In the genomic region with DNA sequence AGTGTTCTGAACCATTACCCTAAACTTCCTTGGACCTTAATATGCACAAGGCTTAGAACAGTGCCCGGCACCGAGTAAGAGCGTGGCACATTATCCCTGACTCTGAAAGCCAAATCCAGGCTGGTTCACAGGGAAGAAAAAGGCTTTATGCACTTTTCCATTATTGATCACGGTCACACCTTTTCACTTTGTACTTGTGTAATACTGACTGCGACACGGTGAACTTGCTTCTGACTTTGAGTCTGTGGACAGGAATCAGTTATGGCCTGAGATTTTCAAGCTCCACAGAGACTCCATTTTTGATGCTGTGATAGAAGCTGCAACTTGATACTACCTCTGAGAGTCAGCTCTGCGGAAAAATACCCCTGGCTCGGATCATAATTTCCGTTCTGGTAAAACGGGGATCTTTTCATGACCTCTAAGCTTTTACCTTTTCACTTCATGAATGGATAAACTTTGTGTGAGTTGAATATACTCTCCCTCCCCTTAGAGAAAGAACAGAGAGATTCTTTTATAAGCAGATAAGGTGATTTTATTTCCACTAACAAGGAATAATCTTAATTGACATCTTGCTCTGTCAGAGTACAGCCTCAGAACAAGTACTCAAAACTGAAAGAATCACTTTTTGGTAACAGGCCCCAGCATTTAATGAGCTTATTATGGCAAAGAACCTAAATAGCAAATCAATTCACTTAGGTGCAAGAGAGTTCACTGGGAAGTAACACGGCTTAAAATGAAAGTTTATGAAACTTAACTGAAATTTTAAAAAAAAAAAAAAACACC, we compare ENCODE assay signal across 19 cellular contexts.
DNase-seq lines count a peak whose midpoint lies in the region; ATAC-seq and TF ChIP-seq lines count a peak whose summit lies in the region.
"Had no signal": no experiment of that assay in that cellular context is flagged by ENCODE, and none has a peak within 500 bp of the region (broad histone marks: within the 10 kb centered on the region; RNA-seq: fewer than 3 reads in every experiment).

No MANE protein-coding gene starts in this region.

- H3K4me3 Mint-ChIP-seq in activated CD8-positive, alpha-beta T cell treated with anti-CD3 and anti-CD28 coated beads for 36 hours, result no peak overlapping the region
- H3K4me3 Mint-ChIP-seq in activated CD8-positive, alpha-beta T cell treated with anti-CD3 and anti-CD28 coated beads, Interleukin-2, amount 10 ng/mL, durations not matched to agents 7 days and 5 days, result no peak overlapping the region
- H3K4me3 Mint-ChIP-seq in activated T-helper 17 cell treated with anti-CD3 and anti-CD28 coated beads, Interleukin-2, amount 50 U/mL, for 72 hours, result peak overlapping the region; percentile 80
- H3K4me3 Mint-ChIP-seq in naive thymus-derived CD4-positive, alpha-beta T cell, result peak overlapping the region in 8 of 10 donors; percentile 15 to 63 (median 56)
- H3K4me3 Mint-ChIP-seq: naive B cell; stimulated activated memory B cell treated with anti-CD40 and anti-IgM and Interleukin-4, amounts not matched to agents 10 μg/mL and 1 μg/mL and 100 μg/mL, for 72 hours had no signal

- DNase-seq in activated CD8-positive, alpha-beta T cell treated with anti-CD3 and anti-CD28 coated beads for 36 hours, result peak; percentile 43
- no peak for DNase-seq in activated CD8-positive, alpha-beta T cell treated with anti-CD3 and anti-CD28 coated beads, Interleukin-2, amount 10 ng/mL, durations not matched to agents 7 days and 5 days
- DNase-seq in HEK293T (ENCODE audit: extremely low spot score), result peak; percentile 20
- peak in 1 of 9 donors; percentile 25 for DNase-seq in naive thymus-derived CD4-positive, alpha-beta T cell
- no peak for DNase-seq in DMS53 treated with DMSO at 0.1 percent for 48 hours (lab: John Stamatoyannopoulos, UW; ENCODE audit: unreplicated experiment)
- DNase-seq: body of pancreas; COR-L47; GF-D8; hypothalamus; left colon; naive B cell; NCI-H1694; NK-92 treated with Interleukin-12 subunit alpha and Interleukin-12 subunit beta, amount 100 ng/mL, for 24 hours; right cardiac atrium; SHP77 treated with DMSO at 0.1 percent for 48 hours had no signal

- peaks cover 6 to 53% of the 10 kb centered on the region in 2 donors for H3K4me1 ChIP-seq in naive thymus-derived CD4-positive, alpha-beta T cell (ENCODE audit: control insufficient read depth in 2 of 2, insufficient read depth in 2 of 2, low read length in 2 of 2)

- H3K4me3 ChIP-seq in naive thymus-derived CD4-positive, alpha-beta T cell (ENCODE audit: low read length), result no peak overlapping the region
- H3K4me3 ChIP-seq: body of pancreas had no signal

- no peaks in the 10 kb centered on the region for H3K9me3 Mint-ChIP-seq in activated CD8-positive, alpha-beta T cell treated with anti-CD3 and anti-CD28 coated beads for 36 hours
- no peaks in the 10 kb centered on the region for H3K9me3 Mint-ChIP-seq in activated CD8-positive, alpha-beta T cell treated with anti-CD3 and anti-CD28 coated beads, Interleukin-2, amount 10 ng/mL, durations not matched to agents 7 days and 5 days (ENCODE audit: insufficient read depth)
- peaks cover 5% of the 10 kb centered on the region for H3K9me3 Mint-ChIP-seq in activated T-helper 17 cell treated with anti-CD3 and anti-CD28 coated beads, Interleukin-2, amount 50 U/mL, for 72 hours
- H3K9me3 Mint-ChIP-seq in naive thymus-derived CD4-positive, alpha-beta T cell, result peaks cover 0 to 4% (median 0%) of the 10 kb centered on the region in 11 donors
- H3K9me3 Mint-ChIP-seq: naive B cell had no signal

- H3K36me3 Mint-ChIP-seq in activated CD8-positive, alpha-beta T cell treated with anti-CD3 and anti-CD28 coated beads for 36 hours (ENCODE audit: low read depth), result peaks cover 14% of the 10 kb centered on the region
- H3K36me3 Mint-ChIP-seq in activated CD8-positive, alpha-beta T cell treated with anti-CD3 and anti-CD28 coated beads, Interleukin-2, amount 10 ng/mL, durations not matched to agents 7 days and 5 days (ENCODE audit: low read depth), result peaks cover 3% of the 10 kb centered on the region
- H3K36me3 Mint-ChIP-seq in activated T-helper 17 cell treated with anti-CD3 and anti-CD28 coated beads, Interleukin-2, amount 50 U/mL, for 72 hours (ENCODE audit: low read depth), result peaks cover 10% of the 10 kb centered on the region
- peaks cover 0 to 14% (median 0%) of the 10 kb centered on the region in 5 donors for H3K36me3 Mint-ChIP-seq in naive thymus-derived CD4-positive, alpha-beta T cell
- H3K36me3 Mint-ChIP-seq: naive B cell had no signal

- intact Hi-C loops in activated CD8-positive, alpha-beta T cell treated with anti-CD3 and anti-CD28 coated beads for 36 hours (cut with micrococcal nuclease), result loop anchor here (5.0 to 10.0 kb wide), 2 partner anchors 52 to 125 kb away; no protein-coding TSS in a partner anchor
- intact Hi-C loops in naive thymus-derived CD4-positive, alpha-beta T cell (cut with micrococcal nuclease), result loop anchor here (5.0 to 10.0 kb wide), 2 partner anchors 142 to 995 kb away; a partner anchor contains a TSS

- H3K27me3 Mint-ChIP-seq in activated CD8-positive, alpha-beta T cell treated with anti-CD3 and anti-CD28 coated beads for 36 hours, result no peaks in the 10 kb centered on the region
- H3K27me3 Mint-ChIP-seq in activated CD8-positive, alpha-beta T cell treated with anti-CD3 and anti-CD28 coated beads, Interleukin-2, amount 10 ng/mL, durations not matched to agents 7 days and 5 days (ENCODE audit: low read depth), result no peaks in the 10 kb centered on the region
- H3K27me3 Mint-ChIP-seq in activated T-helper 17 cell treated with anti-CD3 and anti-CD28 coated beads, Interleukin-2, amount 50 U/mL, for 72 hours, result no peaks in the 10 kb centered on the region
- no peaks in the 10 kb centered on the region for H3K27me3 Mint-ChIP-seq in naive thymus-derived CD4-positive, alpha-beta T cell
- H3K27me3 Mint-ChIP-seq: naive B cell; stimulated activated memory B cell treated with anti-CD40 and anti-IgM and Interleukin-4, amounts not matched to agents 10 μg/mL and 1 μg/mL and 100 μg/mL, for 72 hours had no signal

- peaks cover 77% of the 10 kb centered on the region for H3K4me1 Mint-ChIP-seq in activated CD8-positive, alpha-beta T cell treated with anti-CD3 and anti-CD28 coated beads for 36 hours (ENCODE audit: low read depth)
- peaks cover 45% of the 10 kb centered on the region for H3K4me1 Mint-ChIP-seq in activated CD8-positive, alpha-beta T cell treated with anti-CD3 and anti-CD28 coated beads, Interleukin-2, amount 10 ng/mL, durations not matched to agents 7 days and 5 days (ENCODE audit: low read depth)
- peaks cover 56% of the 10 kb centered on the region for H3K4me1 Mint-ChIP-seq in activated T-helper 17 cell treated with anti-CD3 and anti-CD28 coated beads, Interleukin-2, amount 50 U/mL, for 72 hours
- peaks cover 54 to 94% (median 88%) of the 10 kb centered on the region in 7 donors for H3K4me1 Mint-ChIP-seq in naive thymus-derived CD4-positive, alpha-beta T cell

- no peaks in the 10 kb centered on the region for H3K9me3 ChIP-seq in naive thymus-derived CD4-positive, alpha-beta T cell (ENCODE audit: control insufficient read depth in 2 of 3, low read length in 3 of 3)
- H3K9me3 ChIP-seq: body of pancreas had no signal

- POLR2A ChIA-PET in activated CD8-positive, alpha-beta T cell treated with anti-CD3 and anti-CD28 coated beads for 36 hours (lab: Charles Lee), result interaction anchor here (0.8 kb wide), 1 partner anchor 20 kb away, joined by 3 read pairs; no protein-coding TSS in a partner anchor
- POLR2A ChIA-PET in activated CD8-positive, alpha-beta T cell treated with anti-CD3 and anti-CD28 coated beads, Interleukin-2, amount 10 ng/mL, durations not matched to agents 7 days and 5 days (lab: Charles Lee), result no interaction called here
- POLR2A ChIA-PET in HEK293T (lab: Yijun Ruan, JAX), result no interaction called here
- POLR2A ChIA-PET in naive thymus-derived CD4-positive, alpha-beta T cell (lab: Charles Lee), result interaction anchor here (0.6 to 1.3 kb wide), 3 partner anchors 88 to 138 kb away, joined by 4 to 6 read pairs (median 4); no protein-coding TSS in a partner anchor

- peak; percentile 21 for ATAC-seq in activated CD8-positive, alpha-beta T cell treated with anti-CD3 and anti-CD28 coated beads for 36 hours
- no peak for ATAC-seq in activated CD8-positive, alpha-beta T cell treated with anti-CD3 and anti-CD28 coated beads, Interleukin-2, amount 10 ng/mL, durations not matched to agents 7 days and 5 days
- peak; percentile 65 for ATAC-seq in activated T-helper 17 cell treated with anti-CD3 and anti-CD28 coated beads, Interleukin-2, amount 50 U/mL, for 72 hours (replicated peaks)
- no peak for ATAC-seq in naive thymus-derived CD4-positive, alpha-beta T cell
- no peak for ATAC-seq in GM18519 (IDR thresholded peaks at IDR 0.05; ENCODE audit: low FRiP score, unreplicated experiment)
- ATAC-seq in GM18520 (IDR thresholded peaks at IDR 0.05; ENCODE audit: unreplicated experiment), result no peak
- ATAC-seq: body of pancreas; left colon; right cardiac atrium; stimulated activated memory B cell treated with anti-CD40 and anti-IgM and Interleukin-4, amounts not matched to agents 10 μg/mL and 1 μg/mL and 100 μg/mL, for 72 hours had no signal

- CTCF ChIA-PET in activated CD8-positive, alpha-beta T cell treated with anti-CD3 and anti-CD28 coated beads for 36 hours (lab: Charles Lee), result interaction anchor here (0.8 to 1.0 kb wide), 2 partner anchors 71 to 89 kb away, joined by 3 read pairs; a partner anchor contains a TSS
- CTCF ChIA-PET in activated CD8-positive, alpha-beta T cell treated with anti-CD3 and anti-CD28 coated beads, Interleukin-2, amount 10 ng/mL, durations not matched to agents 7 days and 5 days (lab: Charles Lee), result interaction anchor here (1.0 to 1.2 kb wide), 2 partner anchors 9 to 88 kb away, joined by 3 read pairs; no protein-coding TSS in a partner anchor
- CTCF ChIA-PET in HEK293T (lab: Yijun Ruan, JAX), result no interaction called here
- CTCF ChIA-PET in naive thymus-derived CD4-positive, alpha-beta T cell (lab: Charles Lee), result no interaction called here

- TF ChIP-seq CTCF in activated CD8-positive, alpha-beta T cell treated with anti-CD3 and anti-CD28 coated beads for 36 hours (IDR thresholded peaks at IDR 0.05), result no peak

- H3K36me3 ChIP-seq in naive thymus-derived CD4-positive, alpha-beta T cell (ENCODE audit: control insufficient read depth in 2 of 3, insufficient read depth in 3 of 3, low read length in 3 of 3), result no peaks in the 10 kb centered on the region

- H3K27ac ChIP-seq in naive thymus-derived CD4-positive, alpha-beta T cell (ENCODE audit: low read depth, low read length), result no peak overlapping the region
- H3K27ac ChIP-seq: body of pancreas had no signal

- H3K27me3 ChIP-seq in naive thymus-derived CD4-positive, alpha-beta T cell (ENCODE audit: control insufficient read depth in 2 of 2, insufficient read depth in 2 of 2, low read length in 2 of 2), result no peaks in the 10 kb centered on the region
- H3K27me3 ChIP-seq: body of pancreas had no signal

- H3K27ac Mint-ChIP-seq in activated CD8-positive, alpha-beta T cell treated with anti-CD3 and anti-CD28 coated beads for 36 hours, result peak overlapping the region; percentile 76
- no peak overlapping the region for H3K27ac Mint-ChIP-seq in activated CD8-positive, alpha-beta T cell treated with anti-CD3 and anti-CD28 coated beads, Interleukin-2, amount 10 ng/mL, durations not matched to agents 7 days and 5 days
- H3K27ac Mint-ChIP-seq in activated T-helper 17 cell treated with anti-CD3 and anti-CD28 coated beads, Interleukin-2, amount 50 U/mL, for 72 hours, result peak overlapping the region; percentile 92
- peak overlapping the region in 8 of 9 donors; percentile 25 to 76 (median 66) for H3K27ac Mint-ChIP-seq in naive thymus-derived CD4-positive, alpha-beta T cell
- H3K27ac Mint-ChIP-seq: stimulated activated memory B cell treated with anti-CD40 and anti-IgM and Interleukin-4, amounts not matched to agents 10 μg/mL and 1 μg/mL and 100 μg/mL, for 72 hours had no signal

Comparison
In these comparisons a context has a peak if more than half of its experiments do, and no peak if none do; other contexts are left out.
1. ATAC-seq: peak in activated CD8-positive, alpha-beta T cell treated with anti-CD3 and anti-CD28 coated beads for 36 hours (single experiment) and activated T-helper 17 cell treated with anti-CD3 and anti-CD28 coated beads, Interleukin-2, amount 50 U/mL, for 72 hours (single experiment); none in activated CD8-positive, alpha-beta T cell treated with anti-CD3 and anti-CD28 coated beads, Interleukin-2, amount 10 ng/mL, durations not matched to agents 7 days and 5 days (single experiment), naive thymus-derived CD4-positive, alpha-beta T cell (single experiment), GM18519 (single experiment) and GM18520 (single experiment).
2. DNase-seq: peak in activated CD8-positive, alpha-beta T cell treated with anti-CD3 and anti-CD28 coated beads for 36 hours (single experiment) and HEK293T (single experiment); none in activated CD8-positive, alpha-beta T cell treated with anti-CD3 and anti-CD28 coated beads, Interleukin-2, amount 10 ng/mL, durations not matched to agents 7 days and 5 days (single experiment) and DMS53 treated with DMSO at 0.1 percent for 48 hours (single experiment).
3. POLR2A ChIA-PET loops: an anchor here in activated CD8-positive, alpha-beta T cell treated with anti-CD3 and anti-CD28 coated beads for 36 hours (0.8 kb wide) and naive thymus-derived CD4-positive, alpha-beta T cell (0.6 to 1.3 kb wide); none called in activated CD8-positive, alpha-beta T cell treated with anti-CD3 and anti-CD28 coated beads, Interleukin-2, amount 10 ng/mL, durations not matched to agents 7 days and 5 days and HEK293T.
4. H3K4me3 Mint-ChIP-seq: peak in activated T-helper 17 cell treated with anti-CD3 and anti-CD28 coated beads, Interleukin-2, amount 50 U/mL, for 72 hours (single experiment) and naive thymus-derived CD4-positive, alpha-beta T cell (8 of 10); none in activated CD8-positive, alpha-beta T cell treated with anti-CD3 and anti-CD28 coated beads for 36 hours (single experiment) and activated CD8-positive, alpha-beta T cell treated with anti-CD3 and anti-CD28 coated beads, Interleukin-2, amount 10 ng/mL, durations not matched to agents 7 days and 5 days (single experiment).
5. CTCF ChIA-PET loops: an anchor here in activated CD8-positive, alpha-beta T cell treated with anti-CD3 and anti-CD28 coated beads for 36 hours (0.8 to 1.0 kb wide) and activated CD8-positive, alpha-beta T cell treated with anti-CD3 and anti-CD28 coated beads, Interleukin-2, amount 10 ng/mL, durations not matched to agents 7 days and 5 days (1.0 to 1.2 kb wide); none called in HEK293T and naive thymus-derived CD4-positive, alpha-beta T cell.